1 cellular context compared by ENCODE assay signal in genomic region chr12:13044859-13045384, GRCh38.
TF ChIP-seq lines count a peak whose summit lies in the region.

No MANE protein-coding gene starts in this region.

TF ChIP-seq in GM23338, 12 proteins besides CTCF, POLR2A, EP300 and RAD21 (continued from another document):
- TF ChIP-seq ZNF462 (CRISPR knock-in tag; IDR thresholded peaks at IDR 0.05), result no peak
- TF ChIP-seq ETS1 (IDR thresholded peaks at IDR 0.05), result no peak
- no peak for TF ChIP-seq EZH2 (IDR thresholded peaks at IDR 0.05; ENCODE audit: low read depth, unreplicated experiment)
- TF ChIP-seq NANOG (IDR thresholded peaks at IDR 0.05; ENCODE audit: borderline replicate concordance), result no peak
